ENCODE assay signal across 1 cellular context in genomic region chr1:244011796-244012195, GRCh38.
TF ChIP-seq lines count a peak whose summit lies in the region.

No MANE protein-coding gene starts in this region.

TF ChIP-seq in WTC11, 78 proteins besides CTCF, POLR2A, EP300 and RAD21:
- TF ChIP-seq NFATC4 (CRISPR knock-in tag; IDR thresholded peaks at IDR 0.05) (no peak), MXD4 (CRISPR knock-in tag; IDR thresholded peaks at IDR 0.05; ENCODE audit: borderline replicate concordance) (no peak), FOXP4 (CRISPR knock-in tag; IDR thresholded peaks at IDR 0.05) (no peak), ZNF219 (CRISPR knock-in tag; IDR thresholded peaks at IDR 0.05; ENCODE audit: borderline replicate concordance) (no peak), ZNF512 (CRISPR knock-in tag; IDR thresholded peaks at IDR 0.05; ENCODE audit: borderline replicate concordance) (no peak), ELF4 (CRISPR knock-in tag; IDR thresholded peaks at IDR 0.05; ENCODE audit: low read depth) (no peak), SOX15 (CRISPR knock-in tag; IDR thresholded peaks at IDR 0.05) (no peak), IRF2 (CRISPR knock-in tag; IDR thresholded peaks at IDR 0.05; ENCODE audit: borderline replicate concordance, low read depth) (no peak), RELA (CRISPR knock-in tag; IDR thresholded peaks at IDR 0.05; ENCODE audit: borderline replicate concordance) (no peak), HMGXB4 (CRISPR knock-in tag; IDR thresholded peaks at IDR 0.05) (no peak), FOXP1 (CRISPR knock-in tag; IDR thresholded peaks at IDR 0.05; ENCODE audit: borderline replicate concordance) (no peak), EMX1 (CRISPR knock-in tag; IDR thresholded peaks at IDR 0.05) (no peak), GRHL2 (CRISPR knock-in tag; IDR thresholded peaks at IDR 0.05; ENCODE audit: insufficient replicate concordance, severe bottlenecking) (no peak), ZNF138 (CRISPR knock-in tag; conservative IDR thresholded peaks at IDR 0.05) (no peak), ERG (CRISPR knock-in tag; IDR thresholded peaks at IDR 0.05) (no peak), E2F5 (CRISPR knock-in tag; IDR thresholded peaks at IDR 0.05) (no peak), GTF2I (CRISPR knock-in tag; conservative IDR thresholded peaks at IDR 0.05) (no peak), ATF3 (CRISPR knock-in tag; conservative IDR thresholded peaks at IDR 0.05) (no peak), ARID4B (CRISPR knock-in tag; IDR thresholded peaks at IDR 0.05; ENCODE audit: borderline replicate concordance) (no peak)
